In genomic region chr1:32334864-32335618, GRCh38 we compare ENCODE assay signal across 1 cellular context.
TF ChIP-seq lines count a peak whose summit lies in the region.

No MANE protein-coding gene starts in this region.

TF ChIP-seq in endothelial cell of umbilical vein, 7 proteins besides CTCF, POLR2A, EP300 and RAD21 (continued from another document):
- TF ChIP-seq JUN (IDR thresholded peaks at IDR 0.05; ENCODE audit: borderline replicate concordance, insufficient read depth, insufficient read length, low read depth) = no peak
